In genomic region chr11:128488471-128488870, GRCh38 we compare ENCODE assay signal across 10 cellular contexts.
A peak's percentile ranks its signal among the peaks of the same experiment; 100 is the strongest.
DNase-seq lines count a peak whose midpoint lies in the region; ATAC-seq and TF ChIP-seq lines count a peak whose summit lies in the region.
"Had no signal": no experiment of that assay in that cellular context is flagged by ENCODE, and none has a peak within 500 bp of the region (broad histone marks: within the 10 kb centered on the region; RNA-seq: fewer than 3 reads in every experiment).

No MANE protein-coding gene starts in this region.

- no peaks in the 10 kb centered on the region for H3K27me3 Mint-ChIP-seq in activated CD8-positive, alpha-beta T cell treated with anti-CD3 and anti-CD28 coated beads, Interleukin-2, amount 10 ng/mL, durations not matched to agents 7 days and 5 days (ENCODE audit: low read depth)

- peak; percentile 67 for DNase-seq in activated effector memory CD4-positive, alpha-beta T cell treated with anti-CD3 and anti-CD28 coated beads, Interleukin-2, amount 50 U/mL, for 16 hours
- no peak for DNase-seq in activated effector memory CD4-positive, alpha-beta T cell treated with Interleukin-2 at 50 U/mL for 16 hours
- DNase-seq in activated CD8-positive, alpha-beta T cell treated with anti-CD3 and anti-CD28 coated beads, Interleukin-2, amount 10 ng/mL, durations not matched to agents 7 days and 5 days = no peak
- DNase-seq in left ventricle myocardium inferior (no peak), islet precursor cell (no peak), NCI-H1436 (lab: John Stamatoyannopoulos, UW) (no peak), OCI-M1 (lab: John Stamatoyannopoulos, UW) (no peak)
- DNase-seq: activated gamma-delta T cell; stimulated activated CD4-positive, alpha-beta T cell treated with anti-CD3 and anti-CD28 coated beads, Interleukin-15, amount 100 ng/mL, for 24 hours had no signal

- intact Hi-C loops in left ventricle myocardium inferior (cut with micrococcal nuclease) = no loop called here

- H3K9me3 Mint-ChIP-seq in activated CD8-positive, alpha-beta T cell treated with anti-CD3 and anti-CD28 coated beads, Interleukin-2, amount 10 ng/mL, durations not matched to agents 7 days and 5 days (ENCODE audit: insufficient read depth) = no peaks in the 10 kb centered on the region

- H3K27ac ChIP-seq in left ventricle myocardium inferior (replicated peaks) (peak overlapping the region; percentile 86), thymus (ENCODE audit: low read depth) (peak overlapping the region; percentile 64)

- peak overlapping the region; percentile 26 for H3K4me3 Mint-ChIP-seq in activated CD8-positive, alpha-beta T cell treated with anti-CD3 and anti-CD28 coated beads, Interleukin-2, amount 10 ng/mL, durations not matched to agents 7 days and 5 days

- H3K36me3 Mint-ChIP-seq in activated CD8-positive, alpha-beta T cell treated with anti-CD3 and anti-CD28 coated beads, Interleukin-2, amount 10 ng/mL, durations not matched to agents 7 days and 5 days (ENCODE audit: low read depth) = peaks cover 92% of the 10 kb centered on the region

- CTCF ChIA-PET in activated CD8-positive, alpha-beta T cell treated with anti-CD3 and anti-CD28 coated beads, Interleukin-2, amount 10 ng/mL, durations not matched to agents 7 days and 5 days (lab: Charles Lee) = interaction anchor here (1.6 to 3.5 kb wide), 6 partner anchors 12 to 165 kb away, joined by 4 to 11 read pairs (median 6); no protein-coding TSS in a partner anchor

- no peaks in the 10 kb centered on the region for H3K27me3 ChIP-seq in left ventricle myocardium inferior (ENCODE audit: low read depth)
- no peaks in the 10 kb centered on the region for H3K27me3 ChIP-seq in thymus (ENCODE audit: control insufficient read depth, insufficient read depth)

- no peaks in the 10 kb centered on the region for H3K9me3 ChIP-seq in left ventricle myocardium inferior (replicated peaks)
- H3K9me3 ChIP-seq in thymus (ENCODE audit: control insufficient read depth) = no peaks in the 10 kb centered on the region

- ATAC-seq in activated CD8-positive, alpha-beta T cell treated with anti-CD3 and anti-CD28 coated beads, Interleukin-2, amount 10 ng/mL, durations not matched to agents 7 days and 5 days = peak; percentile 18

- POLR2A ChIA-PET in activated CD8-positive, alpha-beta T cell treated with anti-CD3 and anti-CD28 coated beads, Interleukin-2, amount 10 ng/mL, durations not matched to agents 7 days and 5 days (lab: Charles Lee) = interaction anchor here (0.9 to 16.8 kb wide), 4 partner anchors 10 to 37 kb away, joined by 3 to 175 read pairs (median 4); no protein-coding TSS in a partner anchor

- 94% methylated on average over 5 of the region's 5 CpGs for WGBS in thymus

- peak overlapping the region; percentile 42 for H3K4me3 ChIP-seq in left ventricle myocardium inferior
- no peak overlapping the region for H3K4me3 ChIP-seq in thymus (ENCODE audit: low read length)

- H3K36me3 ChIP-seq in left ventricle myocardium inferior (peaks cover 70% of the 10 kb centered on the region), thymus (ENCODE audit: control insufficient read depth, insufficient read depth) (peaks cover 76% of the 10 kb centered on the region)

- peak overlapping the region; percentile 87 for H3K27ac Mint-ChIP-seq in activated CD8-positive, alpha-beta T cell treated with anti-CD3 and anti-CD28 coated beads, Interleukin-2, amount 10 ng/mL, durations not matched to agents 7 days and 5 days

- H3K4me1 Mint-ChIP-seq in activated CD8-positive, alpha-beta T cell treated with anti-CD3 and anti-CD28 coated beads, Interleukin-2, amount 10 ng/mL, durations not matched to agents 7 days and 5 days (ENCODE audit: low read depth) = peaks cover 95% of the 10 kb centered on the region

- H3K4me1 ChIP-seq in left ventricle myocardium inferior (peaks cover 100% of the 10 kb centered on the region), thymus (ENCODE audit: control insufficient read depth, insufficient read depth, low read length) (peaks cover 55% of the 10 kb centered on the region)

- TF ChIP-seq CTCF in left ventricle myocardium inferior (IDR thresholded peaks at IDR 0.05; ENCODE audit: borderline replicate concordance) = no peak
